8 cellular contexts compared by ENCODE assay signal in genomic region chr10:92689663-92690210, GRCh38. TPM values are rescaled to one million over a fixed set of nuclear protein-coding genes. Genes with fewer than 3 reads are reported as not detected.
DNase-seq lines count a peak whose midpoint lies in the region; ATAC-seq and TF ChIP-seq lines count a peak whose summit lies in the region.

Gene HHEX (plus strand): TSS chr10:92689955. CDS start chr10:92689987, 32 bp downstream.

- H3K4me1 ChIP-seq in A673 (ENCODE audit: insufficient read depth, low read length, poor library complexity, severe bottlenecking) (peaks cover 7% of the 10 kb centered on the region), Panc1 (ENCODE audit: control insufficient read depth, insufficient read depth, low read length) (peaks cover 8% of the 10 kb centered on the region; the same call in 1 of the 2 replicates), rectal smooth muscle tissue (ENCODE audit: control insufficient read depth, insufficient read depth, low read length) (no peaks in the 10 kb centered on the region)

- no peak within 1 kb of the TSS for H3K9ac ChIP-seq in rectal smooth muscle tissue (ENCODE audit: low read length)

- peak; percentile 55 for ATAC-seq in HG03108 (IDR thresholded peaks at IDR 0.05; ENCODE audit: unreplicated experiment)
- peak; percentile 93 for ATAC-seq in Panc1
- ATAC-seq in GM21367 (IDR thresholded peaks at IDR 0.05; ENCODE audit: unreplicated experiment): no peak

- H3K9me3 ChIP-seq in A673 (ENCODE audit: low read depth, low read length, poor library complexity, severe bottlenecking) (no peaks in the 10 kb centered on the region), Panc1 (ENCODE audit: control insufficient read depth, insufficient read depth, low read depth, low read length) (no peaks in the 10 kb centered on the region)

- POLR2A ChIA-PET in A673 (lab: Charles Lee; ENCODE audit: low non-redundant PET): no interaction called here
- POLR2A ChIA-PET in Panc1 (lab: Charles Lee): interaction anchor here (0.9 kb wide), 1 partner anchor 177 kb away, joined by 3 read pairs; no protein-coding TSS in a partner anchor

- BruUV-seq in A673 (replicated peaks; lab: Mats Ljungman, UMichigan) (no TSS peak), Panc1 (replicated peaks; lab: Mats Ljungman, UMichigan) (no TSS peak)

- TF ChIP-seq CTCF in A673 (conservative IDR thresholded peaks at IDR 0.05; ENCODE audit: low read depth, low read length) (no peak), GM12864 (IDR thresholded peaks at IDR 0.05; ENCODE audit: low read depth, low read length, missing control alignments) (no peak), Panc1 (IDR thresholded peaks at IDR 0.05) (no peak)

- CTCF ChIA-PET in A673 (lab: Charles Lee): interaction anchor here (0.6 kb wide), 1 partner anchor 167 kb away, joined by 4 read pairs; no protein-coding TSS in a partner anchor
- CTCF ChIA-PET in Panc1 (lab: Charles Lee): interaction anchor here (0.6 kb wide), 1 partner anchor 27 kb away, joined by 12 read pairs; no protein-coding TSS in a partner anchor

- in situ Hi-C loops in Panc1 (cut with HindIII; ENCODE audit: low pct_unique_long_range_greater_than_20kb, low sequenced_read_pairs): no loop called here

- H3K36me3 ChIP-seq in A673 (ENCODE audit: insufficient read depth, low read length, poor library complexity, severe bottlenecking) (no peaks in the 10 kb centered on the region), Panc1 (ENCODE audit: control insufficient read depth, insufficient read depth, low read length) (peaks cover 4% of the 10 kb centered on the region; the same call in 1 of the 2 replicates), rectal smooth muscle tissue (ENCODE audit: control insufficient read depth, insufficient read depth, low read length) (no peaks in the 10 kb centered on the region)

- intact Hi-C loops in A673 (cut with micrococcal nuclease; ENCODE audit: unreplicated experiment): no loop called here
- intact Hi-C loops in Panc1 (cut with micrococcal nuclease; ENCODE audit: unreplicated experiment): no loop called here

- H3K27ac ChIP-seq in A673 (ENCODE audit: low read depth, low read length, poor library complexity, severe bottlenecking) (peak within 1 kb of the TSS; percentile 47), Panc1 (ENCODE audit: low read length) (peak within 1 kb of the TSS; percentile 81), rectal smooth muscle tissue (ENCODE audit: low read depth, low read length) (peak within 1 kb of the TSS; percentile 68)

- DNase-seq in A673 (ENCODE audit: low spot score) (peak; percentile 81), GM12864 (ENCODE audit: low read depth) (no peak), Panc1 (ENCODE audit: low read depth, low spot score) (no peak), astrocyte of the hippocampus (ENCODE audit: low read depth, low spot score) (peak; percentile 85), hepatic stellate cell (ENCODE audit: low spot score) (peak; percentile 79)

- H3K27me3 ChIP-seq in A673 (replicated peaks; ENCODE audit: insufficient read depth, low read depth, low read length, poor library complexity): no peaks in the 10 kb centered on the region
- no peaks in the 10 kb centered on the region for H3K27me3 ChIP-seq in Panc1 (ENCODE audit: control insufficient read depth, insufficient read depth, low read length)
- H3K27me3 ChIP-seq in rectal smooth muscle tissue (ENCODE audit: control insufficient read depth, insufficient read depth, low read length): peaks cover 4% of the 10 kb centered on the region

- peak within 1 kb of the TSS; percentile 82 for H3K4me3 ChIP-seq in A673 (ENCODE audit: low read depth, low read length, poor library complexity, severe bottlenecking)
- H3K4me3 ChIP-seq in GM12864 (ENCODE audit: low read depth, low read length): peak within 1 kb of the TSS; percentile 52
- H3K4me3 ChIP-seq in Panc1 (ENCODE audit: low read depth in 2 of 2, low read length in 2 of 2): peak within 1 kb of the TSS; percentile 66 to 71
- peak within 1 kb of the TSS; percentile 70 for H3K4me3 ChIP-seq in rectal smooth muscle tissue (ENCODE audit: low read length)

RNA-seq across cellular contexts. Expression of gene HHEX, which starts in this region (rescaled TPM):
- 8.4 and 12.1 TPM in 2 replicates for total RNA-seq in A673 (2021)
- total RNA-seq in Panc1 (2021; ENCODE audit: unreplicated experiment): 10.1 TPM
- polyA plus RNA-seq in Panc1 (2012; ENCODE audit: insufficient read length): 8.1 TPM

Comparison
In these comparisons a context has a peak if more than half of its experiments do, and no peak if none do; other contexts are left out.
1. DNase-seq: peak in A673 (single experiment), astrocyte of the hippocampus (single experiment) and hepatic stellate cell (single experiment); none in GM12864 (single experiment) and Panc1 (single experiment).
2. Peak in every context shown above with its lines, with median percentiles within 50 percentile points of each other: H3K27ac ChIP-seq and H3K4me3 ChIP-seq.